In the genomic region with DNA sequence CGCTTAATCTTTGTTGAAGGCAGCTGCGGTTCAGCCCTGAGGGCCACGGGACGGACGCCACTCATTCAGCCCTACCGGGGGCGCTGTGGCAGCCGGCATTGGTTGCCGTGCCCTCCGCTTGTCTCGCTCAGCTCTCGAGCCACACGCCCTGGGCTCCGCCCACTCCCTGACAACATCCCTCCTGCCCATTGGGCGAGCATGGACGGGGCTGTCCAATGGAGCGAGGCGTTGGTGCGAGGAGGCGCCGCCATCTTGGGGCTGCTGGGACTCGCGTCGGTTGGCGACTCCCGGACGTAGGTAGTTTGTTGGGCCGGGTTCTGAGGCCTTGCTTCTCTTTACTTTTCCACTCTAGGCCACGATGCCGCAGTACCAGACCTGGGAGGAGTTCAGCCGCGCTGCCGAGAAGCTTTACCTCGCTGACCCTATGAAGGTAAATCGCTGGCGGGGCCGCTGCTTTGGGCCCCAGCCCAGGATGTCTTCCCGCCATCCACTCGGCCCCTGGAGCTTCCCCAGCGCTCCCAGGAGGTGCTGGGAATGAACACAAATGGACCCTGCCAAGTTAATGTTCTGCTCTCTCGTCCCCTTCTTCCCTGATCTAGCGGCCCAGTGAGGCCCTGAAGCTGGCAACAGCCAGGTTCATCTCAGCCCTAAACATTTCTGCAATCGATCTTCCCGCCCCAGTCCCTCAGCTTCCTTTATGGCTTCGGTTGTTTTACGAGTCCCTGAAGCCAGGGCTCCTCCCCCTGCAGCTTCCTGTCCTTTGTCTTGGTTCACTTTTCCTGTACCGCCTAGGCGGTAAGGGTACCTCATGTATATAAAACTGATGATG, we compare ENCODE assay signal across 8 cellular contexts. TPM values are rescaled to one million over a fixed set of nuclear protein-coding genes. Genes with fewer than 3 reads are reported as not detected.
DNase-seq lines count a peak whose midpoint lies in the region; ATAC-seq and TF ChIP-seq lines count a peak whose summit lies in the region.

SRP9 (plus strand) TSS at position 244 of the 829 bp plus-strand sequence; CDS start at position 359, 115 bp downstream.

- H3K4me1 ChIP-seq in spleen, result peaks cover 34 to 87% (median 63%) of the 10 kb centered on the region in 6 donors

- intact Hi-C loops in spleen (cut with DNase I; ENCODE audit: low total_unique reads), result loop anchor here (5.0 to 10.0 kb wide), 2 partner anchors 135 to 197 kb away; no protein-coding TSS in a partner anchor

- peaks cover 0 to 23% (median 0%) of the 10 kb centered on the region in 6 donors for H3K36me3 ChIP-seq in spleen

- H3K4me3 Mint-ChIP-seq in WTC11, result no peak within 1 kb of the TSS

- 0 to 1% (median 0%) methylated on average over 27 to 48 of the region's 48 CpGs for WGBS in spleen, 5 donors

- peak within 1 kb of the TSS; percentile 88 to 99 (median 98) for H3K27ac ChIP-seq in spleen

- DNase-seq in AG09309 (ENCODE audit: low read depth), result peak; percentile 92
- peak; percentile 97 for DNase-seq in NCI-H2227 treated with DMSO at 0.1 percent for 48 hours (lab: John Stamatoyannopoulos, UW)
- DNase-seq in WTC11 (ENCODE audit: low spot score), result peak; percentile 100
- peak; percentile 99 for DNase-seq in central memory CD4-positive, alpha-beta T cell
- peak; percentile 99 for DNase-seq in inferior parietal cortex (ENCODE audit: extremely low spot score)
- DNase-seq in spleen, result peak; percentile 99

- no peaks in the 10 kb centered on the region for H3K27me3 Mint-ChIP-seq in WTC11 (ENCODE audit: low read depth)

- H3K4me3 ChIP-seq in AG09309 (ENCODE audit: control insufficient read depth, low read depth, low read length) (peak within 1 kb of the TSS; percentile 81), spleen (peak within 1 kb of the TSS; percentile 63 to 93 (median 80))

- no peaks in the 10 kb centered on the region for H3K9me3 ChIP-seq in spleen

- H3K9me3 Mint-ChIP-seq in WTC11, result no peaks in the 10 kb centered on the region

- TF ChIP-seq POLR2A in spleen (IDR thresholded peaks at IDR 0.05), result peak in 2 of 3 donors; percentile 17 to 61

- H3K27ac Mint-ChIP-seq in WTC11, result no peak within 1 kb of the TSS

- CTCF ChIA-PET in WTC11 (lab: Charles Lee), result interaction anchor here (0.6 to 4.1 kb wide), 46 partner anchors 9 to 714 kb away, joined by 3 to 45 read pairs (median 4); partner anchors contain the start of genes ENAH, EPHX1, PYCR2 and TMEM63A

- peaks cover 40% of the 10 kb centered on the region for H3K4me1 Mint-ChIP-seq in WTC11

- H3K27me3 ChIP-seq in spleen (replicated peaks in 1 of 7), result no peaks in the 10 kb centered on the region

- POLR2A ChIA-PET in WTC11 (lab: Charles Lee), result interaction anchor here (0.5 to 2.5 kb wide), 25 partner anchors 8 to 600 kb away, joined by 3 to 10 read pairs (median 4); partner anchors contain the start of genes ENAH, EPHX1, H3-3A and PYCR2

- peak; percentile 93 for TF ChIP-seq CTCF in AG09309 (IDR thresholded peaks at IDR 0.05; ENCODE audit: control insufficient read depth, insufficient read depth, low read depth, low read length, missing control alignments)
- TF ChIP-seq CTCF in WTC11 (IDR thresholded peaks at IDR 0.05), result peak; percentile 65
- peak; percentile 85 to 97 (median 95) for TF ChIP-seq CTCF in spleen (IDR thresholded peaks at IDR 0.05 in 8 of 11, conservative IDR thresholded peaks at IDR 0.05 in 3 of 11)

- H3K36me3 Mint-ChIP-seq in WTC11, result peaks cover 9% of the 10 kb centered on the region

- ATAC-seq in GM18909 (IDR thresholded peaks at IDR 0.05; ENCODE audit: poor library complexity, unreplicated experiment) (peak; percentile 99), HG03175 (IDR thresholded peaks at IDR 0.05; ENCODE audit: unreplicated experiment) (peak; percentile 99), WTC11 (peak; percentile 97)

TF ChIP-seq in WTC11, 78 proteins besides CTCF, POLR2A, EP300 and RAD21 (continues in another document):
- no peak for TF ChIP-seq AFF4 (CRISPR knock-in tag; IDR thresholded peaks at IDR 0.05; ENCODE audit: borderline replicate concordance)
- TF ChIP-seq FOXJ3 (CRISPR knock-in tag; IDR thresholded peaks at IDR 0.05; ENCODE audit: borderline replicate concordance), result no peak
- TF ChIP-seq ZNF396 (CRISPR knock-in tag; IDR thresholded peaks at IDR 0.05; ENCODE audit: borderline replicate concordance), result no peak
- peak; percentile 73; the same call in 1 of the 2 replicates for TF ChIP-seq MYBL2 (CRISPR knock-in tag; IDR thresholded peaks at IDR 0.05)
- TF ChIP-seq CREB1 (CRISPR knock-in tag; IDR thresholded peaks at IDR 0.05), result peak; percentile 44; the same call in 1 of the 2 replicates
- TF ChIP-seq NFE2L1 (CRISPR knock-in tag; IDR thresholded peaks at IDR 0.05), result no peak
- TF ChIP-seq, protein P1, sequence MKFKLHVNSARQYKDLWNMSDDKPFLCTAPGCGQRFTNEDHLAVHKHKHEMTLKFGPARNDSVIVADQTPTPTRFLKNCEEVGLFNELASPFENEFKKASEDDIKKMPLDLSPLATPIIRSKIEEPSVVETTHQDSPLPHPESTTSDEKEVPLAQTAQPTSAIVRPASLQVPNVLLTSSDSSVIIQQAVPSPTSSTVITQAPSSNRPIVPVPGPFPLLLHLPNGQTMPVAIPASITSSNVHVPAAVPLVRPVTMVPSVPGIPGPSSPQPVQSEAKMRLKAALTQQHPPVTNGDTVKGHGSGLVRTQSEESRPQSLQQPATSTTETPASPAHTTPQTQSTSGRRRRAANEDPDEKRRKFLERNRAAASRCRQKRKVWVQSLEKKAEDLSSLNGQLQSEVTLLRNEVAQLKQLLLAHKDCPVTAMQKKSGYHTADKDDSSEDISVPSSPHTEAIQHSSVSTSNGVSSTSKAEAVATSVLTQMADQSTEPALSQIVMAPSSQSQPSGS (CRISPR knock-in tag; IDR thresholded peaks at IDR 0.05; ENCODE audit: borderline replicate concordance, low read depth), result no peak
- no peak for TF ChIP-seq ZBTB21 (CRISPR knock-in tag; IDR thresholded peaks at IDR 0.05; ENCODE audit: borderline replicate concordance)
- no peak for TF ChIP-seq ERG (CRISPR knock-in tag; IDR thresholded peaks at IDR 0.05)
- no peak for TF ChIP-seq NFATC4 (CRISPR knock-in tag; IDR thresholded peaks at IDR 0.05)
- TF ChIP-seq ZNF281 (CRISPR knock-in tag; IDR thresholded peaks at IDR 0.05), result no peak

RNA-seq across cellular contexts. Expression of gene SRP9, which starts in this region (rescaled TPM):
- total RNA-seq in WTC11 (2021) (374 to 395 TPM (median 375 TPM) in 3 replicates), spleen (100 to 1,000 TPM; 145 to 229 (median 159) TPM)
- polyA plus RNA-seq in spleen, result 100 to 1,000 TPM; 167 to 269 (median 210) TPM

Comparison
In these comparisons a context has a peak if more than half of its experiments do, and no peak if none do; other contexts are left out.
1. Peak in every context shown above with its lines: DNase-seq, ATAC-seq, H3K4me3 ChIP-seq and H3K27ac ChIP-seq.